In genomic region chr1:68490046-68490651, GRCh38 we compare ENCODE assay signal across 30 cellular contexts. TPM values are rescaled to one million over a fixed set of nuclear protein-coding genes. Genes with fewer than 3 reads are reported as not detected.
"Had no signal": no experiment of that assay in that cellular context is flagged by ENCODE, and none has a peak within 500 bp of the region (broad histone marks: within the 10 kb centered on the region; RNA-seq: fewer than 3 reads in every experiment).

No MANE protein-coding gene starts in this region.

- FAIRE-seq: endothelial cell of umbilical vein, frontal cortex had no signal

- H3K4me3 ChIP-seq: colonic mucosa, heart left ventricle, spleen, testis, tibial nerve had no signal

- ATAC-seq: heart left ventricle; naive thymus-derived CD8-positive, alpha-beta T cell; sciatic nerve; stimulated activated naive B cell treated with anti-CD40 and anti-IgM and Interleukin-4, amounts not matched to agents 10 μg/mL and 1 μg/mL and 100 μg/mL, for 72 hours; stimulated activated naive CD8-positive, alpha-beta T cell treated with anti-CD3 and anti-CD28 coated beads, Interleukin-15, amount 100 ng/mL, for 72 hours had no signal

- H3K27me3 ChIP-seq: colonic mucosa, heart left ventricle, neutrophil, spleen, testis, tibial nerve had no signal

- DNase-seq: colonic mucosa; effector CD4-positive, alpha-beta T cell; endodermal cell; heart left ventricle; hippocampal formation; kidney glomerular epithelial cell; naive thymus-derived CD8-positive, alpha-beta T cell; posterior cingulate gyrus; spleen; stimulated activated CD4-positive, alpha-beta T cell treated with anti-CD3 and anti-CD28 coated beads, Interleukin-2, amount 100 ng/mL, for 24 hours; stimulated activated CD4-positive, alpha-beta T cell treated with anti-CD3 and anti-CD28 coated beads, Interleukin-4, amount 100 ng/mL, for 4 hours; stimulated activated naive B cell treated with anti-CD40 and anti-IgM and Interleukin-4, amounts not matched to agents 10 μg/mL and 1 μg/mL and 100 μg/mL, for 72 hours; stimulated activated naive CD8-positive, alpha-beta T cell treated with anti-CD3 and anti-CD28 coated beads, Interleukin-15, amount 100 ng/mL, for 72 hours; testis had no signal

- H3K9me3 ChIP-seq: colonic mucosa, heart left ventricle, neutrophil, spleen, testis, tibial nerve had no signal

- H3K27ac ChIP-seq: colonic mucosa, heart left ventricle, neutrophil, spleen, testis, tibial nerve had no signal

- H3K36me3 ChIP-seq: colonic mucosa, heart left ventricle, tibial nerve had no signal

- H3K4me1 ChIP-seq: colonic mucosa, heart left ventricle, testis, tibial nerve had no signal

RNA-seq across cellular contexts. Expression of gene DEPDC1, which starts 6.7 kb away (rescaled TPM):
- total RNA-seq: mesenteric fat pad; naive thymus-derived CD8-positive, alpha-beta T cell; tibial nerve had no signal
- polyA plus RNA-seq: naive thymus-derived CD8-positive, alpha-beta T cell had no signal

RNA-seq across cellular contexts. Expression of gene RPE65, which starts 40.4 kb away (rescaled TPM):
- total RNA-seq: colonic mucosa; dermis microvascular lymphatic vessel endothelial cell; endodermal cell; endothelial cell of umbilical vein; glomerular endothelial cell; heart left ventricle; liver; lung microvascular endothelial cell; mesenteric fat pad; naive thymus-derived CD8-positive, alpha-beta T cell; osteocyte; pulmonary artery endothelial cell; sciatic nerve; skeletal muscle tissue; subcutaneous adipose tissue; tibial nerve; ureter had no signal
- polyA plus RNA-seq: endothelial cell of umbilical vein; heart left ventricle; liver; naive thymus-derived CD8-positive, alpha-beta T cell; neural cell had no signal
